Comparison of ENCODE assay signal across 7 cellular contexts in the genomic region with DNA sequence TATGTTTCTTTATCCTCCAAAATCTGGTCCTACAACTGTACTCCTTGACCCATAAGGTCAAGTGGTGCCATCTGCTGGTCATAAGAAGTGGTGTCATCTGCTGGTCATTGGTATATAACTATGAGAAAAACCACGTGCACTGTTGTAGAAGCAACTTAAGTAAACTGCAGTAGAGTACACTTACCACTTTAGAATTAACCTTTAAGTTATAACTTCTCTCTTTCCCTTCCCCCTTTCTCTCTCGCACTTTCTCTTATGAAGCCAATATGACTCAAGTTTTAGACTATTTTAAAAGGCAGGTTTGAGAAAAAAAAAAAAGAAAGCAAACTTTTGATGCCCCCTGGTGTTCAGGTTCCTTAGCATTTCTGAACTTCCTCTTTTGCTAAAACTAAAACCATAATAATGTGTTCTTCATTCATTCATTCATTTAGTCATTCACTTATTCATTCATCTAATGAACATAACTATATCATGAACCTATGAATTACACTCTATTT. TPM values are rescaled to one million over a fixed set of nuclear protein-coding genes. Genes with fewer than 3 reads are reported as not detected.
DNase-seq lines count a peak whose midpoint lies in the region; ATAC-seq, FAIRE-seq and TF ChIP-seq lines count a peak whose summit lies in the region.

No MANE protein-coding gene starts in this region.

- 0% methylated on average over 2 of the region's 2 CpGs for WGBS in adrenal gland, 4 donors
- WGBS in right cardiac atrium = 0% methylated on average over 2 of the region's 2 CpGs

- TF ChIP-seq CTCF in GM10248 (IDR thresholded peaks at IDR 0.05; ENCODE audit: control extremely low read depth, extremely low read depth, low read depth, missing control alignments) = peak; percentile 78
- TF ChIP-seq CTCF in KMS-11 (conservative IDR thresholded peaks at IDR 0.05; ENCODE audit: low read depth, low read length) = peak; percentile 98
- peak; percentile 56 to 88 (median 78) for TF ChIP-seq CTCF in adrenal gland (IDR thresholded peaks at IDR 0.05)

- no peak for TF ChIP-seq POLR2A in adrenal gland (IDR thresholded peaks at IDR 0.05)

- H4K20me1 ChIP-seq in KMS-11 (ENCODE audit: insufficient read depth) = no peaks in the 10 kb centered on the region

- H3K4me3 ChIP-seq in KMS-11 (IDR thresholded peaks at IDR 0.05; ENCODE audit: insufficient read depth, low read depth, low read length) (no peak overlapping the region), adrenal gland (no peak overlapping the region), right cardiac atrium (ENCODE audit: low read length) (no peak overlapping the region)

- H3K9ac ChIP-seq in KMS-11 = peak overlapping the region; percentile 30; the same call in 1 of the 2 replicates

- CTCF ChIA-PET in GM10248 (lab: Yijun Ruan, JAX) = interaction anchor here (1.0 to 2.4 kb wide), 10 partner anchors 10 to 595 kb away, joined by 3 to 24 read pairs (median 8); partner anchors contain the start of gene IFNA7

- H3K9me3 ChIP-seq in adrenal gland (replicated peaks in 1 of 3) (no peaks in the 10 kb centered on the region), right cardiac atrium (ENCODE audit: control insufficient read depth, low read length) (no peaks in the 10 kb centered on the region)

- DNase-seq in GM10248 (ENCODE audit: extremely low spot score) = peak; percentile 58
- peak; percentile 66 for DNase-seq in RCC 7860 (ENCODE audit: low spot score)
- peak; percentile 41 to 81 (median 54) for DNase-seq in adrenal gland
- peak; percentile 39 to 69 (median 46) for DNase-seq in right cardiac atrium
- DNase-seq in sciatic nerve (ENCODE audit: low spot score) = peak; percentile 65

- intact Hi-C loops in adrenal gland (cut with DNase I) = loop anchor here in 1 of 2 donors (10.0 kb wide), 2 partner anchors 75 to 465 kb away; no protein-coding TSS in a partner anchor
- intact Hi-C loops in right cardiac atrium (cut with DNase I) = loop anchor here in 3 of 4 donors (5.0 to 10.0 kb wide), 6 partner anchors 325 to 545 kb away; partner anchors contain the start of genes IFNA14 (in 1 of the 3) and IFNA8 (in 1 of the 3)
- intact Hi-C loops in sciatic nerve (cut with DNase I) = loop anchor here (5.0 kb wide), 1 partner anchor 467 kb away; no protein-coding TSS in a partner anchor

- peak overlapping the region; percentile 35; the same call in 1 of the 2 replicates for H2AFZ ChIP-seq in KMS-11 (ENCODE audit: low read depth)

- H3K4me1 ChIP-seq in KMS-11 (ENCODE audit: low read depth, poor library complexity, severe bottlenecking) (peaks cover 21% of the 10 kb centered on the region), adrenal gland (replicated peaks in 1 of 2) (no peaks in the 10 kb centered on the region), right cardiac atrium (ENCODE audit: control insufficient read depth, insufficient read depth, low read length) (no peaks in the 10 kb centered on the region)

- no peaks in the 10 kb centered on the region for H3K27me3 ChIP-seq in KMS-11 (ENCODE audit: insufficient read depth, low read depth)
- peaks cover 7% of the 10 kb centered on the region for H3K27me3 ChIP-seq in adrenal gland
- H3K27me3 ChIP-seq in right cardiac atrium (ENCODE audit: control insufficient read depth, insufficient read depth) = no peaks in the 10 kb centered on the region

- H3K79me2 ChIP-seq in KMS-11 (ENCODE audit: insufficient read depth, low read depth) = no peaks in the 10 kb centered on the region

- H3K4me2 ChIP-seq in KMS-11 = peak overlapping the region; percentile 59; the same call in 1 of the 2 replicates

- POLR2A ChIA-PET in GM10248 (lab: Yijun Ruan, JAX) = no interaction called here

- H3K27ac ChIP-seq in KMS-11 (no peak overlapping the region), adrenal gland (no peak overlapping the region), right cardiac atrium (ENCODE audit: low read length) (no peak overlapping the region)

- H3K36me3 ChIP-seq in KMS-11 (ENCODE audit: insufficient read depth) (no peaks in the 10 kb centered on the region), adrenal gland (replicated peaks in 1 of 2) (no peaks in the 10 kb centered on the region)

- peak; percentile 94 for ATAC-seq in GM21825 (IDR thresholded peaks at IDR 0.05; ENCODE audit: unreplicated experiment)
- ATAC-seq in right cardiac atrium = peak; percentile 91 to 92
- peak; percentile 95 for ATAC-seq in sciatic nerve

- FAIRE-seq in RCC 7860 (lab: Jason Lieb, UNC) = peak; percentile 88

RNA-seq across cellular contexts. Expression of gene MTAP, which starts 12.8 kb away (rescaled TPM):
- total RNA-seq in adrenal gland (10 to 100 TPM; 10.4 to 38.2 (median 23.5) TPM), right cardiac atrium (10 to 100 TPM; 20.8 to 22.3 (median 22.2) TPM), sciatic nerve (42.5 TPM)
- polyA plus RNA-seq in adrenal gland (10 to 100 TPM in 1 of 3 donors, 1 to 10 TPM in 2; 6.4 to 21.6 (median 7.1) TPM), right cardiac atrium (7.4 TPM)
